Comparison of ENCODE assay signal across 29 cellular contexts in the genomic region with DNA sequence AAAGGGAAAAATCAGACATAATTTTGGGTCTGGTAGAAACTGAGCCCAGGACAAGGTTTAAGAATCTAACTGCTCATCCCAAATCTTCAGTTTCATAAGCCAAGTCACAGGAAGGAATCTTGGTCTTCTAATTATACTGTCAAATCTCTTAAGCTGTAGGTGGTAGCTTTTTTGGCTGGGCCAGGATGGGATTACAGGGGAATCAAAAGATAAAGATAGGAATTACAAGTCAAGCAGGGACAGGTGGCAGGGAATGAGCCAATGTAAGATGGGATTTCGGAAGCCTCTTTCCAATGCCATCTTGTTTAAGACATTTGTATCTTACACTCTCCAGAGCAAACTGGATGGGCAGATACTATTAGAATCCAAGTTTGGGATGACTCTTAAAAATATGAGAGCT.
"Had no signal": no experiment of that assay in that cellular context is flagged by ENCODE, and none has a peak within 500 bp of the region (broad histone marks: within the 10 kb centered on the region; RNA-seq: fewer than 3 reads in every experiment).

No MANE protein-coding gene starts in this region.

- ATAC-seq: activated CD4-positive, alpha-beta T cell treated with anti-CD3 and anti-CD28 coated beads for 36 hours; activated CD8-positive, alpha-beta memory T cell treated with anti-CD3 and anti-CD28 coated beads, Interleukin-2, amount 10 ng/mL, durations not matched to agents 7 days and 5 days; activated CD8-positive, alpha-beta T cell treated with anti-CD3 and anti-CD28 coated beads, Interleukin-2, amount 10 ng/mL, durations not matched to agents 7 days and 5 days; activated naive CD4-positive, alpha-beta T cell treated with anti-CD3 and anti-CD28 coated beads, Interleukin-2, amount 50 U/mL, for 72 hours; effector memory CD8-positive, alpha-beta T cell; foreskin keratinocyte; gastrocnemius medialis; heart left ventricle; T-helper 17 cell had no signal

- FAIRE-seq: astrocyte, bronchial epithelial cell had no signal

- DNase-seq: activated CD4-positive, alpha-beta memory T cell treated with anti-CD3 and anti-CD28 coated beads for 36 hours; activated CD4-positive, alpha-beta T cell treated with anti-CD3 and anti-CD28 coated beads for 36 hours; activated CD4-positive, alpha-beta T cell treated with anti-CD3 and anti-CD28 coated beads, Interleukin-2, amount 10 ng/mL, durations not matched to agents 24 days and 14 days; activated CD4-positive, CD25-positive, alpha-beta regulatory T cell; activated CD4-positive, CD25-positive, alpha-beta regulatory T cell treated with anti-CD3 and anti-CD28 coated beads, Interleukin-2, amount 50 U/mL, for 72 hours; activated CD8-positive, alpha-beta memory T cell treated with anti-CD3 and anti-CD28 coated beads, Interleukin-2, amount 10 ng/mL, durations not matched to agents 7 days and 5 days; activated CD8-positive, alpha-beta memory T cell treated with anti-CD3 and anti-CD28 coated beads, Interleukin-2, amount 50 U/mL, for 4 hours; activated CD8-positive, alpha-beta T cell treated with anti-CD3 and anti-CD28 coated beads, Interleukin-2, amount 10 ng/mL, durations not matched to agents 7 days and 5 days; activated gamma-delta T cell; activated naive CD4-positive, alpha-beta T cell; activated naive CD4-positive, alpha-beta T cell treated with anti-CD3 and anti-CD28 coated beads, Interleukin-2, amount 10 ng/mL, durations not matched to agents 7 days and 5 days; activated naive CD8-positive, alpha-beta T cell treated with anti-CD3 and anti-CD28 coated beads, Interleukin-2, amount 10 ng/mL, durations not matched to agents 7 days and 5 days; activated T-cell treated with anti-CD3 and anti-CD28 coated beads, Interleukin-2, amount 50 U/mL, for 1 hour; activated T-cell treated with anti-CD3 and anti-CD28 coated beads, Interleukin-2, amount 50 U/mL, for 48 hours; brain microvascular endothelial cell; cortex of kidney; dermis blood vessel endothelial cell; effector CD4-positive, alpha-beta T cell; effector memory CD8-positive, alpha-beta T cell; erythroblast; foreskin keratinocyte; gastrocnemius medialis; glutamatergic neuron; heart left ventricle; T-helper 17 cell; T1000 had no signal
